ENCODE assay signal across 1 cellular context in genomic region chr1:21909286-21909759, GRCh38.
TF ChIP-seq lines count a peak whose summit lies in the region.

No MANE protein-coding gene starts in this region.

TF ChIP-seq in WTC11, 78 proteins besides CTCF, POLR2A, EP300 and RAD21 (continued from another document):
- TF ChIP-seq ZSCAN18 (CRISPR knock-in tag; IDR thresholded peaks at IDR 0.05) (no peak), E2F1 (CRISPR knock-in tag; IDR thresholded peaks at IDR 0.05) (no peak), ATF1 (CRISPR knock-in tag; IDR thresholded peaks at IDR 0.05) (no peak), ZNF281 (CRISPR knock-in tag; IDR thresholded peaks at IDR 0.05) (no peak), ZMAT4 (CRISPR knock-in tag; IDR thresholded peaks at IDR 0.05) (no peak), PRDM15 (CRISPR knock-in tag; IDR thresholded peaks at IDR 0.05) (no peak), NR1H2 (CRISPR knock-in tag; IDR thresholded peaks at IDR 0.05) (no peak), MAX (CRISPR knock-in tag; IDR thresholded peaks at IDR 0.05) (no peak), SMAD4 (CRISPR knock-in tag; IDR thresholded peaks at IDR 0.05) (no peak), ZNF425 (CRISPR knock-in tag; conservative IDR thresholded peaks at IDR 0.05) (no peak), ZNF317 (CRISPR knock-in tag; IDR thresholded peaks at IDR 0.05; ENCODE audit: borderline replicate concordance, low read depth) (no peak)
